8 cellular contexts compared by ENCODE assay signal in the genomic region with DNA sequence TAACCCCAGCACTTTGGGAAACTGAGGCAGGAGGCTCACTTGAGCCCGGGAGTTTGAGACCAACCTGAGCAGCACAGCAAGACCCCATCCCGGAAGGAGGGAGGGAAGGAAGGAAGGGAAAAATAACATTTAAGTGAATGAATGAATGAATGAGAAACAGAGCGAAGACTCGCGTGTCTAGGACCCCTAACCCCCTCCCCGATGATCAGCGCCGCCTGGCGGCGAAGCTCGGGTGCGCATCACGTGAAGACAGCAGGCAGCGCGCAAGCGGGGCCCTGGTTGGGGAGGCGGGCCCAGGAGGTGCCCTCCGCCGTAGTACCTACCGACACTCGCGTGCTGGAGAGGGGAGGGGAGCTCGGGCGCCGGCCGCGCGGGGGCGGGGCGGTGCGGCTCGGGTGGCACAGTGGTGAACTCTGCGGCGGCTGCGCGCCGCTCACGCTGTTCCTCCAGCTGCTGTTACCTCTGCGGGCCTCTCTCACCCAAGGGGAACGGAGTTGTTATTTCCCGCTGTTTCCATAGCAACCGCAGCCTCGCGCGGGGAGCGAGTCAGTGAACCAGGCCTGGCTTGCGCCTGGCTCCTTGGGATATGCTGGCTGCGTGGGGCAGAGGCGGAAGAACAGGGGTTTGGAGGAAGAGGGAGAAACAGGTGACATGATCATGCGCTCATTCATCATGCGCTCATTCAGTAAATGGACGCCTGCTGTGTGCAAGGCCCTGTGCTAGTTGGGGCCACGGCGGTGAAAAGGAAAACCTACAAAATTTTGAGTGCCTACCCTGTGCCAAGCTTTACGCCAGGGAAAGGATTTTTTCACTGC.
DNase-seq lines count a peak whose midpoint lies in the region; ATAC-seq and TF ChIP-seq lines count a peak whose summit lies in the region.

No MANE protein-coding gene starts in this region.

- in situ Hi-C loops in astrocyte of the cerebellum (cut with HindIII; ENCODE audit: low sequenced_read_pairs), result no loop called here

- DNase-seq in NCI-H187 (lab: John Stamatoyannopoulos, UW) (peak; percentile 86 to 93), astrocyte of the cerebellum (ENCODE audit: low read depth) (peak; percentile 39), hypothalamus (lab: John Stamatoyannopoulos, UW) (peak in 44 of 51 donors; percentile 3 to 80 (median 38)), retina (peak; percentile 89), HuH-7 (ENCODE audit: low spot score) (no peak)
- peak; percentile 79 for DNase-seq in T-helper 2 cell treated with Interferon-gamma antibody and Interleukin-4, amounts not matched to agents 5 μg/mL and 100 μg/mL, for 36 hours (ENCODE audit: low spot score)

- peak overlapping the region; percentile 55 for H3K4me3 ChIP-seq in astrocyte of the cerebellum (ENCODE audit: low read depth, low read length)

- H3K27me3 Mint-ChIP-seq in T-helper 2 cell treated with Interferon-gamma antibody and Interleukin-4, amounts not matched to agents 5 μg/mL and 100 μg/mL, for 36 hours (ENCODE audit: low read depth), result peaks cover 42% of the 10 kb centered on the region

- TF ChIP-seq CTCF in astrocyte of the cerebellum (IDR thresholded peaks at IDR 0.05; ENCODE audit: low read depth, low read length, missing control alignments), result peak; percentile 94

- no peaks in the 10 kb centered on the region for H3K9me3 Mint-ChIP-seq in T-helper 2 cell treated with Interferon-gamma antibody and Interleukin-4, amounts not matched to agents 5 μg/mL and 100 μg/mL, for 36 hours

- peak overlapping the region; percentile 82 for H3K4me3 Mint-ChIP-seq in T-helper 2 cell treated with Interferon-gamma antibody and Interleukin-4, amounts not matched to agents 5 μg/mL and 100 μg/mL, for 36 hours

- H3K4me1 Mint-ChIP-seq in T-helper 2 cell treated with Interferon-gamma antibody and Interleukin-4, amounts not matched to agents 5 μg/mL and 100 μg/mL, for 36 hours (ENCODE audit: low read depth), result peaks cover 14% of the 10 kb centered on the region

- no peak overlapping the region for H3K27ac Mint-ChIP-seq in T-helper 2 cell treated with Interferon-gamma antibody and Interleukin-4, amounts not matched to agents 5 μg/mL and 100 μg/mL, for 36 hours

- ATAC-seq in GM18498 (IDR thresholded peaks at IDR 0.05; ENCODE audit: unreplicated experiment), result peak; percentile 91
- peak; percentile 84 for ATAC-seq in HG02943 (IDR thresholded peaks at IDR 0.05; ENCODE audit: low read depth, unreplicated experiment)

- no peaks in the 10 kb centered on the region for H3K36me3 Mint-ChIP-seq in T-helper 2 cell treated with Interferon-gamma antibody and Interleukin-4, amounts not matched to agents 5 μg/mL and 100 μg/mL, for 36 hours (ENCODE audit: low read depth)
